ENCODE assay signal across 2 cellular contexts in the genomic region with DNA sequence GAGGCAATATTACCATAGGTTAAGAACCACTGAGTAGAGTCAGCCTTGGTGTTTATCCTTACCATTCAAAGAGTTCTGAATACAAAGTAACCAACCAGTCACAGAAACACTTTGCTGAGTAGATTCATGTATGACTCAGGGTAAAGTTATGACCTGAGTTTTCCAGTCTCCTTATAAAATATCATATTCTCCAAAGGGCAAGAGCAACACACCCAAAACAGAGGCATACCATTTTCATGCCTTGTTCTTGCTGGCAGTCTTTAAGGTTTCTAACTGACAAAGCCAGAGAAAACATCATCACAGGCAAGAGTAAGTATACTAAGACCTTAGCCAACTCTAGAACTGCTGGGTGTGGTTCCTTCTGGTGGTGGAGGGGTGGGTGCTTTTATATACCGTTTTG.
TF ChIP-seq lines count a peak whose summit lies in the region.

No MANE protein-coding gene starts in this region.

TF ChIP-seq in A549, 52 proteins besides CTCF, POLR2A, EP300 and RAD21:
- TF ChIP-seq ESRRA (IDR thresholded peaks at IDR 0.05; ENCODE audit: borderline replicate concordance, low read length), result no peak
- TF ChIP-seq MAZ (IDR thresholded peaks at IDR 0.05; ENCODE audit: borderline replicate concordance, low read depth, low read length), result no peak
- TF ChIP-seq FOSL2 (IDR thresholded peaks at IDR 0.05), result peak; percentile 36; the same call in 1 of the 2 replicates
- TF ChIP-seq FOSL2 (CRISPR knock-in tag; IDR thresholded peaks at IDR 0.05), result peak; percentile 72
- 0 out of 5 replicates have a peak, but pooled peaks of 1 of the 2 experiments have one; percentile 26 for TF ChIP-seq JUN (IDR thresholded peaks at IDR 0.05)
- 0 out of 2 replicates have a peak, but pooled peaks have one; percentile 43 for TF ChIP-seq JUNB (IDR thresholded peaks at IDR 0.05)
- no peak for TF ChIP-seq SMC3 (IDR thresholded peaks at IDR 0.05)
- no peak for TF ChIP-seq ZC3H11A (IDR thresholded peaks at IDR 0.05)
- peak; percentile 56 for TF ChIP-seq MAFK (IDR thresholded peaks at IDR 0.05; ENCODE audit: partially characterized antibody)
- TF ChIP-seq NPAS2 (CRISPR knock-in tag; IDR thresholded peaks at IDR 0.05; ENCODE audit: borderline replicate concordance), result no peak
- TF ChIP-seq FOSB (CRISPR knock-in tag; IDR thresholded peaks at IDR 0.05), result no peak
- TF ChIP-seq, protein P1, sequence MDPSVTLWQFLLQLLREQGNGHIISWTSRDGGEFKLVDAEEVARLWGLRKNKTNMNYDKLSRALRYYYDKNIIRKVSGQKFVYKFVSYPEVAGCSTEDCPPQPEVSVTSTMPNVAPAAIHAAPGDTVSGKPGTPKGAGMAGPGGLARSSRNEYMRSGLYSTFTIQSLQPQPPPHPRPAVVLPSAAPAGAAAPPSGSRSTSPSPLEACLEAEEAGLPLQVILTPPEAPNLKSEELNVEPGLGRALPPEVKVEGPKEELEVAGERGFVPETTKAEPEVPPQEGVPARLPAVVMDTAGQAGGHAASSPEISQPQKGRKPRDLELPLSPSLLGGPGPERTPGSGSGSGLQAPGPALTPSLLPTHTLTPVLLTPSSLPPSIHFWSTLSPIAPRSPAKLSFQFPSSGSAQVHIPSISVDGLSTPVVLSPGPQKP (IDR thresholded peaks at IDR 0.05; ENCODE audit: low read depth, low read length), result no peak
- TF ChIP-seq CHD2 (IDR thresholded peaks at IDR 0.05; ENCODE audit: low read length, partially characterized antibody), result no peak
- no peak for TF ChIP-seq HOXB5 (CRISPR knock-in tag; IDR thresholded peaks at IDR 0.05)
- TF ChIP-seq, protein P2, sequence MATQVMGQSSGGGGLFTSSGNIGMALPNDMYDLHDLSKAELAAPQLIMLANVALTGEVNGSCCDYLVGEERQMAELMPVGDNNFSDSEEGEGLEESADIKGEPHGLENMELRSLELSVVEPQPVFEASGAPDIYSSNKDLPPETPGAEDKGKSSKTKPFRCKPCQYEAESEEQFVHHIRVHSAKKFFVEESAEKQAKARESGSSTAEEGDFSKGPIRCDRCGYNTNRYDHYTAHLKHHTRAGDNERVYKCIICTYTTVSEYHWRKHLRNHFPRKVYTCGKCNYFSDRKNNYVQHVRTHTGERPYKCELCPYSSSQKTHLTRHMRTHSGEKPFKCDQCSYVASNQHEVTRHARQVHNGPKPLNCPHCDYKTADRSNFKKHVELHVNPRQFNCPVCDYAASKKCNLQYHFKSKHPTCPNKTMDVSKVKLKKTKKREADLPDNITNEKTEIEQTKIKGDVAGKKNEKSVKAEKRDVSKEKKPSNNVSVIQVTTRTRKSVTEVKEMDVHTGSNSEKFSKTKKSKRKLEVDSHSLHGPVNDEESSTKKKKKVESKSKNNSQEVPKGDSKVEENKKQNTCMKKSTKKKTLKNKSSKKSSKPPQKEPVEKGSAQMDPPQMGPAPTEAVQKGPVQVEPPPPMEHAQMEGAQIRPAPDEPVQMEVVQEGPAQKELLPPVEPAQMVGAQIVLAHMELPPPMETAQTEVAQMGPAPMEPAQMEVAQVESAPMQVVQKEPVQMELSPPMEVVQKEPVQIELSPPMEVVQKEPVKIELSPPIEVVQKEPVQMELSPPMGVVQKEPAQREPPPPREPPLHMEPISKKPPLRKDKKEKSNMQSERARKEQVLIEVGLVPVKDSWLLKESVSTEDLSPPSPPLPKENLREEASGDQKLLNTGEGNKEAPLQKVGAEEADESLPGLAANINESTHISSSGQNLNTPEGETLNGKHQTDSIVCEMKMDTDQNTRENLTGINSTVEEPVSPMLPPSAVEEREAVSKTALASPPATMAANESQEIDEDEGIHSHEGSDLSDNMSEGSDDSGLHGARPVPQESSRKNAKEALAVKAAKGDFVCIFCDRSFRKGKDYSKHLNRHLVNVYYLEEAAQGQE (IDR thresholded peaks at IDR 0.05), result no peak
- TF ChIP-seq, protein P3, sequence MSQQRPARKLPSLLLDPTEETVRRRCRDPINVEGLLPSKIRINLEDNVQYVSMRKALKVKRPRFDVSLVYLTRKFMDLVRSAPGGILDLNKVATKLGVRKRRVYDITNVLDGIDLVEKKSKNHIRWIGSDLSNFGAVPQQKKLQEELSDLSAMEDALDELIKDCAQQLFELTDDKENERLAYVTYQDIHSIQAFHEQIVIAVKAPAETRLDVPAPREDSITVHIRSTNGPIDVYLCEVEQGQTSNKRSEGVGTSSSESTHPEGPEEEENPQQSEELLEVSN (IDR thresholded peaks at IDR 0.05; ENCODE audit: borderline replicate concordance, low read depth), result no peak
- TF ChIP-seq, protein P4, sequence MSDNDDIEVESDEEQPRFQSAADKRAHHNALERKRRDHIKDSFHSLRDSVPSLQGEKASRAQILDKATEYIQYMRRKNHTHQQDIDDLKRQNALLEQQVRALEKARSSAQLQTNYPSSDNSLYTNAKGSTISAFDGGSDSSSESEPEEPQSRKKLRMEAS (IDR thresholded peaks at IDR 0.05), result no peak
- no peak for TF ChIP-seq ZNF302 (CRISPR knock-in tag; IDR thresholded peaks at IDR 0.05)
- no peak for TF ChIP-seq KDM5A (IDR thresholded peaks at IDR 0.05)
- TF ChIP-seq EHMT2 (IDR thresholded peaks at IDR 0.05; ENCODE audit: low read depth), result no peak
- TF ChIP-seq NR3C1 (IDR thresholded peaks at IDR 0.05), result no peak
- no peak for TF ChIP-seq RFX5 (IDR thresholded peaks at IDR 0.05)

TF ChIP-seq in HepG2, 621 proteins besides CTCF, POLR2A, EP300 and RAD21:
- TF ChIP-seq, protein P5, sequence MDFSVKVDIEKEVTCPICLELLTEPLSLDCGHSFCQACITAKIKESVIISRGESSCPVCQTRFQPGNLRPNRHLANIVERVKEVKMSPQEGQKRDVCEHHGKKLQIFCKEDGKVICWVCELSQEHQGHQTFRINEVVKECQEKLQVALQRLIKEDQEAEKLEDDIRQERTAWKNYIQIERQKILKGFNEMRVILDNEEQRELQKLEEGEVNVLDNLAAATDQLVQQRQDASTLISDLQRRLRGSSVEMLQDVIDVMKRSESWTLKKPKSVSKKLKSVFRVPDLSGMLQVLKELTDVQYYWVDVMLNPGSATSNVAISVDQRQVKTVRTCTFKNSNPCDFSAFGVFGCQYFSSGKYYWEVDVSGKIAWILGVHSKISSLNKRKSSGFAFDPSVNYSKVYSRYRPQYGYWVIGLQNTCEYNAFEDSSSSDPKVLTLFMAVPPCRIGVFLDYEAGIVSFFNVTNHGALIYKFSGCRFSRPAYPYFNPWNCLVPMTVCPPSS (IDR thresholded peaks at IDR 0.05), result no peak
- TF ChIP-seq ZNF761 (CRISPR knock-in tag; conservative IDR thresholded peaks at IDR 0.05) (no peak), ZNF430 (CRISPR knock-in tag; IDR thresholded peaks at IDR 0.05) (no peak), MTA1 (CRISPR knock-in tag; IDR thresholded peaks at IDR 0.05; ENCODE audit: borderline replicate concordance) (no peak), SALL2 (CRISPR knock-in tag; IDR thresholded peaks at IDR 0.05) (no peak), ZNF180 (CRISPR knock-in tag; IDR thresholded peaks at IDR 0.05; ENCODE audit: borderline replicate concordance, low read depth) (no peak), ELF1 (CRISPR knock-in tag; IDR thresholded peaks at IDR 0.05) (no peak), ATF1 (CRISPR knock-in tag; IDR thresholded peaks at IDR 0.05) (no peak), ZNF660 (CRISPR knock-in tag; IDR thresholded peaks at IDR 0.05; ENCODE audit: borderline replicate concordance, low read depth) (no peak), BHLHE40 (IDR thresholded peaks at IDR 0.05; ENCODE audit: low read length) (no peak)
- TF ChIP-seq, protein P6, sequence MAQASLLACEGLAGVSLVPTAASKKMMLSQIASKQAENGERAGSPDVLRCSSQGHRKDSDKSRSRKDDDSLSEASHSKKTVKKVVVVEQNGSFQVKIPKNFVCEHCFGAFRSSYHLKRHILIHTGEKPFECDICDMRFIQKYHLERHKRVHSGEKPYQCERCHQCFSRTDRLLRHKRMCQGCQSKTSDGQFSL (CRISPR knock-in tag; IDR thresholded peaks at IDR 0.05), result no peak
- TF ChIP-seq, protein P7, sequence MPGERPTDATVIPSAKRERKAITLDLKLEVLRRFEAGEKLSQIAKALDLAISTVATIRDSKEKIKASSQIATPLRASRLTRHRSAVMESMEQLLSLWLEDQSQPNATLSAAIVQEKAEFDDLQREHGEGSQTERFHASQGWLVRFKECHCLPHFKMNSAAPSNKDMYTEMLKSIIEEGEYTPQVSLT (CRISPR knock-in tag; IDR thresholded peaks at IDR 0.05; ENCODE audit: borderline replicate concordance, low read depth), result no peak
- TF ChIP-seq, protein P8, sequence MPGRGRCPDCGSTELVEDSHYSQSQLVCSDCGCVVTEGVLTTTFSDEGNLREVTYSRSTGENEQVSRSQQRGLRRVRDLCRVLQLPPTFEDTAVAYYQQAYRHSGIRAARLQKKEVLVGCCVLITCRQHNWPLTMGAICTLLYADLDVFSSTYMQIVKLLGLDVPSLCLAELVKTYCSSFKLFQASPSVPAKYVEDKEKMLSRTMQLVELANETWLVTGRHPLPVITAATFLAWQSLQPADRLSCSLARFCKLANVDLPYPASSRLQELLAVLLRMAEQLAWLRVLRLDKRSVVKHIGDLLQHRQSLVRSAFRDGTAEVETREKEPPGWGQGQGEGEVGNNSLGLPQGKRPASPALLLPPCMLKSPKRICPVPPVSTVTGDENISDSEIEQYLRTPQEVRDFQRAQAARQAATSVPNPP (CRISPR knock-in tag; IDR thresholded peaks at IDR 0.05), result no peak
- TF ChIP-seq, protein P9, sequence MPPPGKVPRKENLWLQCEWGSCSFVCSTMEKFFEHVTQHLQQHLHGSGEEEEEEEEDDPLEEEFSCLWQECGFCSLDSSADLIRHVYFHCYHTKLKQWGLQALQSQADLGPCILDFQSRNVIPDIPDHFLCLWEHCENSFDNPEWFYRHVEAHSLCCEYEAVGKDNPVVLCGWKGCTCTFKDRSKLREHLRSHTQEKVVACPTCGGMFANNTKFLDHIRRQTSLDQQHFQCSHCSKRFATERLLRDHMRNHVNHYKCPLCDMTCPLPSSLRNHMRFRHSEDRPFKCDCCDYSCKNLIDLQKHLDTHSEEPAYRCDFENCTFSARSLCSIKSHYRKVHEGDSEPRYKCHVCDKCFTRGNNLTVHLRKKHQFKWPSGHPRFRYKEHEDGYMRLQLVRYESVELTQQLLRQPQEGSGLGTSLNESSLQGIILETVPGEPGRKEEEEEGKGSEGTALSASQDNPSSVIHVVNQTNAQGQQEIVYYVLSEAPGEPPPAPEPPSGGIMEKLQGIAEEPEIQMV (CRISPR knock-in tag; IDR thresholded peaks at IDR 0.05; ENCODE audit: low read depth), result no peak
- TF ChIP-seq, protein P10, sequence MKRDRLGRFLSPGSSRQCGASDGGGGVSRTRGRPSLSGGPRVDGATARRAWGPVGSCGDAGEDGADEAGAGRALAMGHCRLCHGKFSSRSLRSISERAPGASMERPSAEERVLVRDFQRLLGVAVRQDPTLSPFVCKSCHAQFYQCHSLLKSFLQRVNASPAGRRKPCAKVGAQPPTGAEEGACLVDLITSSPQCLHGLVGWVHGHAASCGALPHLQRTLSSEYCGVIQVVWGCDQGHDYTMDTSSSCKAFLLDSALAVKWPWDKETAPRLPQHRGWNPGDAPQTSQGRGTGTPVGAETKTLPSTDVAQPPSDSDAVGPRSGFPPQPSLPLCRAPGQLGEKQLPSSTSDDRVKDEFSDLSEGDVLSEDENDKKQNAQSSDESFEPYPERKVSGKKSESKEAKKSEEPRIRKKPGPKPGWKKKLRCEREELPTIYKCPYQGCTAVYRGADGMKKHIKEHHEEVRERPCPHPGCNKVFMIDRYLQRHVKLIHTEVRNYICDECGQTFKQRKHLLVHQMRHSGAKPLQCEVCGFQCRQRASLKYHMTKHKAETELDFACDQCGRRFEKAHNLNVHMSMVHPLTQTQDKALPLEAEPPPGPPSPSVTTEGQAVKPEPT (CRISPR knock-in tag; IDR thresholded peaks at IDR 0.05; ENCODE audit: low read depth), result no peak
- TF ChIP-seq, protein P11, sequence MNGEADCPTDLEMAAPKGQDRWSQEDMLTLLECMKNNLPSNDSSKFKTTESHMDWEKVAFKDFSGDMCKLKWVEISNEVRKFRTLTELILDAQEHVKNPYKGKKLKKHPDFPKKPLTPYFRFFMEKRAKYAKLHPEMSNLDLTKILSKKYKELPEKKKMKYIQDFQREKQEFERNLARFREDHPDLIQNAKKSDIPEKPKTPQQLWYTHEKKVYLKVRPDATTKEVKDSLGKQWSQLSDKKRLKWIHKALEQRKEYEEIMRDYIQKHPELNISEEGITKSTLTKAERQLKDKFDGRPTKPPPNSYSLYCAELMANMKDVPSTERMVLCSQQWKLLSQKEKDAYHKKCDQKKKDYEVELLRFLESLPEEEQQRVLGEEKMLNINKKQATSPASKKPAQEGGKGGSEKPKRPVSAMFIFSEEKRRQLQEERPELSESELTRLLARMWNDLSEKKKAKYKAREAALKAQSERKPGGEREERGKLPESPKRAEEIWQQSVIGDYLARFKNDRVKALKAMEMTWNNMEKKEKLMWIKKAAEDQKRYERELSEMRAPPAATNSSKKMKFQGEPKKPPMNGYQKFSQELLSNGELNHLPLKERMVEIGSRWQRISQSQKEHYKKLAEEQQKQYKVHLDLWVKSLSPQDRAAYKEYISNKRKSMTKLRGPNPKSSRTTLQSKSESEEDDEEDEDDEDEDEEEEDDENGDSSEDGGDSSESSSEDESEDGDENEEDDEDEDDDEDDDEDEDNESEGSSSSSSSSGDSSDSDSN (CRISPR knock-in tag; IDR thresholded peaks at IDR 0.05), result no peak
- TF ChIP-seq, protein P12, sequence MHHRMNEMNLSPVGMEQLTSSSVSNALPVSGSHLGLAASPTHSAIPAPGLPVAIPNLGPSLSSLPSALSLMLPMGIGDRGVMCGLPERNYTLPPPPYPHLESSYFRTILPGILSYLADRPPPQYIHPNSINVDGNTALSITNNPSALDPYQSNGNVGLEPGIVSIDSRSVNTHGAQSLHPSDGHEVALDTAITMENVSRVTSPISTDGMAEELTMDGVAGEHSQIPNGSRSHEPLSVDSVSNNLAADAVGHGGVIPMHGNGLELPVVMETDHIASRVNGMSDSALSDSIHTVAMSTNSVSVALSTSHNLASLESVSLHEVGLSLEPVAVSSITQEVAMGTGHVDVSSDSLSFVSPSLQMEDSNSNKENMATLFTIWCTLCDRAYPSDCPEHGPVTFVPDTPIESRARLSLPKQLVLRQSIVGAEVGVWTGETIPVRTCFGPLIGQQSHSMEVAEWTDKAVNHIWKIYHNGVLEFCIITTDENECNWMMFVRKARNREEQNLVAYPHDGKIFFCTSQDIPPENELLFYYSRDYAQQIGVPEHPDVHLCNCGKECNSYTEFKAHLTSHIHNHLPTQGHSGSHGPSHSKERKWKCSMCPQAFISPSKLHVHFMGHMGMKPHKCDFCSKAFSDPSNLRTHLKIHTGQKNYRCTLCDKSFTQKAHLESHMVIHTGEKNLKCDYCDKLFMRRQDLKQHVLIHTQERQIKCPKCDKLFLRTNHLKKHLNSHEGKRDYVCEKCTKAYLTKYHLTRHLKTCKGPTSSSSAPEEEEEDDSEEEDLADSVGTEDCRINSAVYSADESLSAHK (CRISPR knock-in tag; IDR thresholded peaks at IDR 0.05; ENCODE audit: borderline replicate concordance), result no peak
- TF ChIP-seq, protein P13, sequence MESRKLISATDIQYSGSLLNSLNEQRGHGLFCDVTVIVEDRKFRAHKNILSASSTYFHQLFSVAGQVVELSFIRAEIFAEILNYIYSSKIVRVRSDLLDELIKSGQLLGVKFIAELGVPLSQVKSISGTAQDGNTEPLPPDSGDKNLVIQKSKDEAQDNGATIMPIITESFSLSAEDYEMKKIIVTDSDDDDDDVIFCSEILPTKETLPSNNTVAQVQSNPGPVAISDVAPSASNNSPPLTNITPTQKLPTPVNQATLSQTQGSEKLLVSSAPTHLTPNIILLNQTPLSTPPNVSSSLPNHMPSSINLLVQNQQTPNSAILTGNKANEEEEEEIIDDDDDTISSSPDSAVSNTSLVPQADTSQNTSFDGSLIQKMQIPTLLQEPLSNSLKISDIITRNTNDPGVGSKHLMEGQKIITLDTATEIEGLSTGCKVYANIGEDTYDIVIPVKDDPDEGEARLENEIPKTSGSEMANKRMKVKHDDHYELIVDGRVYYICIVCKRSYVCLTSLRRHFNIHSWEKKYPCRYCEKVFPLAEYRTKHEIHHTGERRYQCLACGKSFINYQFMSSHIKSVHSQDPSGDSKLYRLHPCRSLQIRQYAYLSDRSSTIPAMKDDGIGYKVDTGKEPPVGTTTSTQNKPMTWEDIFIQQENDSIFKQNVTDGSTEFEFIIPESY (CRISPR knock-in tag; IDR thresholded peaks at IDR 0.05), result no peak
